Comparison of ENCODE assay signal across 25 cellular contexts in genomic region chr2:109208951-109209335, GRCh38.
DNase-seq lines count a peak whose midpoint lies in the region; ATAC-seq and TF ChIP-seq lines count a peak whose summit lies in the region.
"Had no signal": no experiment of that assay in that cellular context is flagged by ENCODE, and none has a peak within 500 bp of the region (broad histone marks: within the 10 kb centered on the region; RNA-seq: fewer than 3 reads in every experiment).

No MANE protein-coding gene starts in this region.

- H3K9me2 ChIP-seq in GM23248 (ENCODE audit: insufficient read depth) (no peaks in the 10 kb centered on the region), PC-3 (replicated peaks; ENCODE audit: low read length) (no peaks in the 10 kb centered on the region)

- H4K20me1 ChIP-seq in GM23248 (ENCODE audit: insufficient read depth) (no peaks in the 10 kb centered on the region), PC-3 (ENCODE audit: low read length) (no peaks in the 10 kb centered on the region)

- peak overlapping the region; percentile 57 for H3K4me2 ChIP-seq in GM23248 (ENCODE audit: unreplicated experiment)
- H3K4me2 ChIP-seq in PC-3 (ENCODE audit: low read length), result peak overlapping the region; percentile 83

- H3K4me3 ChIP-seq in GM23248 (peak overlapping the region; percentile 20; the same call in 1 of the 2 replicates), PC-3 (ENCODE audit: low read length) (peak overlapping the region; percentile 49), endodermal cell (ENCODE audit: low read length) (no peak overlapping the region), rectal smooth muscle tissue (ENCODE audit: low read length) (no peak overlapping the region), brain microvascular endothelial cell (ENCODE audit: low read depth, low read length) (no peak overlapping the region)
- H3K4me3 ChIP-seq: GM12878, tibial nerve had no signal

- peak overlapping the region; percentile 39 for H3K27ac Mint-ChIP-seq in endodermal cell
- peak overlapping the region in 1 of 7 donors; percentile 30 for H3K27ac Mint-ChIP-seq in CD14-positive monocyte
- H3K27ac Mint-ChIP-seq: activated CD4-positive, alpha-beta T cell treated with anti-CD3 and anti-CD28 coated beads for 36 hours; activated naive CD4-positive, alpha-beta T cell treated with anti-CD3 and anti-CD28 coated beads, Interleukin-2, amount 50 U/mL, for 24 hours; natural killer cell; progenitor cell of endocrine pancreas; T-helper 1 cell treated with Interleukin-12 subunit alpha and Interleukin-12 subunit beta and Interleukin-4 antibody, amounts not matched to agents 30 μg/mL and 1 μg/mL, for 36 hours had no signal

- H3K36me3 Mint-ChIP-seq in endodermal cell (ENCODE audit: low read depth) (no peaks in the 10 kb centered on the region), CD14-positive monocyte (peaks cover 0 to 11% of the 10 kb centered on the region in 2 donors)
- H3K36me3 Mint-ChIP-seq: activated naive CD4-positive, alpha-beta T cell treated with anti-CD3 and anti-CD28 coated beads, Interleukin-2, amount 50 U/mL, for 24 hours; natural killer cell had no signal

- H3K9ac ChIP-seq in GM23248 (peak overlapping the region; percentile 28; the same call in 1 of the 2 replicates), PC-3 (ENCODE audit: low read length) (peak overlapping the region; percentile 41), endodermal cell (ENCODE audit: extremely low read depth, low read length, poor library complexity, severe bottlenecking) (no peak overlapping the region), rectal smooth muscle tissue (ENCODE audit: low read length) (no peak overlapping the region)

- DNase-seq in GM23248 (no peak), PC-3 (no peak), endodermal cell (no peak), LoVo (ENCODE audit: low spot score) (no peak), CD14-positive monocyte (ENCODE audit: low spot score) (no peak), brain microvascular endothelial cell (no peak)
- DNase-seq: activated CD4-positive, alpha-beta T cell treated with anti-CD3 and anti-CD28 coated beads for 36 hours; DND-41; effector memory CD4-positive, alpha-beta T cell; glutamatergic neuron; KG1; left cardiac atrium; natural killer cell; NCI-H1694 treated with DMSO at 0.1 percent for 48 hours; NCI-H69; SIG-M5; stimulated activated CD4-positive, alpha-beta T cell treated with anti-CD3 and anti-CD28 coated beads, Interleukin-4, amount 100 ng/mL, for 1 hour; stimulated activated naive CD4-positive, alpha-beta T cell treated with Interleukin-2 at 50 U/mL for 16 hours had no signal

- POLR2A ChIA-PET in PC-3 (lab: Charles Lee; ENCODE audit: unreplicated experiment), result no interaction called here

- H3K4me1 ChIP-seq in GM23248 (ENCODE audit: insufficient read depth) (peaks cover 40% of the 10 kb centered on the region), PC-3 (ENCODE audit: insufficient read depth, low read length) (peaks cover 53% of the 10 kb centered on the region), endodermal cell (ENCODE audit: control insufficient read depth, insufficient read depth, low read length) (peaks cover 9% of the 10 kb centered on the region), rectal smooth muscle tissue (ENCODE audit: control insufficient read depth, insufficient read depth, low read length) (peaks cover 12% of the 10 kb centered on the region)

- peaks cover 28% of the 10 kb centered on the region for H3K4me1 Mint-ChIP-seq in endodermal cell
- peaks cover 45% of the 10 kb centered on the region for H3K4me1 Mint-ChIP-seq in CD14-positive monocyte

- ATAC-seq in PC-3 (no peak), HG03520 (IDR thresholded peaks at IDR 0.05; ENCODE audit: unreplicated experiment) (no peak)
- ATAC-seq: activated CD4-positive, alpha-beta T cell treated with anti-CD3 and anti-CD28 coated beads for 36 hours; GM12878; natural killer cell had no signal

- H2AFZ ChIP-seq in GM23248 (no peak overlapping the region), PC-3 (ENCODE audit: low read length) (peak overlapping the region; percentile 44; the same call in 1 of the 2 replicates)

- intact Hi-C loops in PC-3 (cut with micrococcal nuclease) (loop anchor here (1.0 kb wide), 3 partner anchors 34 to 81 kb away; no protein-coding TSS in a partner anchor), CD14-positive monocyte (cut with micrococcal nuclease) (loop anchor here in 1 of 2 donors (10.0 kb wide), 1 partner anchor 46 kb away; no protein-coding TSS in a partner anchor)

- H3K79me2 ChIP-seq in GM23248 (ENCODE audit: insufficient read depth), result peaks cover 22% of the 10 kb centered on the region
- peaks cover 78% of the 10 kb centered on the region for H3K79me2 ChIP-seq in PC-3 (ENCODE audit: low read length)

- peaks cover 28% of the 10 kb centered on the region for H3F3A ChIP-seq in GM23248 (ENCODE audit: insufficient read depth)
- peaks cover 5% of the 10 kb centered on the region for H3F3A ChIP-seq in PC-3 (ENCODE audit: low read length, unreplicated experiment)

- TF ChIP-seq CTCF in PC-3 (conservative IDR thresholded peaks at IDR 0.05; ENCODE audit: low read depth, low read length) (no peak), endodermal cell (conservative IDR thresholded peaks at IDR 0.05) (no peak), CD14-positive monocyte (IDR thresholded peaks at IDR 0.05) (no peak), brain microvascular endothelial cell (IDR thresholded peaks at IDR 0.05; ENCODE audit: low read depth, low read length, missing control alignments) (no peak)

- BruUV-seq in PC-3 (replicated peaks; lab: Mats Ljungman, UMichigan), result no TSS peak

- no peaks in the 10 kb centered on the region for H3K9me3 ChIP-seq in GM23248 (ENCODE audit: low read depth)
- no peaks in the 10 kb centered on the region for H3K9me3 ChIP-seq in PC-3 (ENCODE audit: low read length)
- H3K9me3 ChIP-seq in endodermal cell (ENCODE audit: control insufficient read depth, low read length), result no peaks in the 10 kb centered on the region

- H3K4me3 Mint-ChIP-seq in endodermal cell (no peak overlapping the region), CD14-positive monocyte (no peak overlapping the region)
- H3K4me3 Mint-ChIP-seq: activated CD4-positive, alpha-beta T cell treated with anti-CD3 and anti-CD28 coated beads for 36 hours; activated naive CD4-positive, alpha-beta T cell treated with anti-CD3 and anti-CD28 coated beads, Interleukin-2, amount 50 U/mL, for 24 hours; natural killer cell; T-helper 1 cell treated with Interleukin-12 subunit alpha and Interleukin-12 subunit beta and Interleukin-4 antibody, amounts not matched to agents 30 μg/mL and 1 μg/mL, for 36 hours had no signal

- H3K27me3 ChIP-seq in GM23248 (replicated peaks; ENCODE audit: insufficient read depth) (no peaks in the 10 kb centered on the region), PC-3 (ENCODE audit: low read length) (no peaks in the 10 kb centered on the region), endodermal cell (ENCODE audit: control insufficient read depth, insufficient read depth, low read length, poor library complexity, severe bottlenecking) (no peaks in the 10 kb centered on the region), rectal smooth muscle tissue (ENCODE audit: control insufficient read depth, insufficient read depth, low read length) (no peaks in the 10 kb centered on the region), brain microvascular endothelial cell (replicated peaks) (peaks cover 16% of the 10 kb centered on the region)
- H3K27me3 ChIP-seq: tibial nerve had no signal

- H3K9me3 Mint-ChIP-seq in endodermal cell (no peaks in the 10 kb centered on the region), CD14-positive monocyte (peaks cover 1 to 8% (median 6%) of the 10 kb centered on the region in 7 donors)
- H3K9me3 Mint-ChIP-seq: activated naive CD4-positive, alpha-beta T cell treated with anti-CD3 and anti-CD28 coated beads, Interleukin-2, amount 50 U/mL, for 24 hours; natural killer cell; T-helper 1 cell treated with Interleukin-12 subunit alpha and Interleukin-12 subunit beta and Interleukin-4 antibody, amounts not matched to agents 30 μg/mL and 1 μg/mL, for 36 hours had no signal

- in situ Hi-C loops in GM23248 (cut with MboI) (no loop called here), brain microvascular endothelial cell (cut with HindIII; ENCODE audit: low pct_ligation_motif_present, low sequenced_read_pairs) (no loop called here)

- H3K27ac ChIP-seq in GM23248 (peak overlapping the region; percentile 59), PC-3 (ENCODE audit: low read length) (peak overlapping the region; percentile 93), endodermal cell (ENCODE audit: low read depth, low read length) (no peak overlapping the region), rectal smooth muscle tissue (ENCODE audit: low read depth, low read length) (peak overlapping the region; percentile 23), brain microvascular endothelial cell (no peak overlapping the region)
- H3K27ac ChIP-seq: tibial nerve had no signal

- 60 to 69% methylated on average over 6 of the region's 6 CpGs for WGBS in GM23248 (ENCODE audit: low coverage in 1 of 2, low lambda C conversion rate in 2 of 2, missing lambda C conversion rate in 2 of 2), 2 experiments
- 93 to 96% methylated on average over 3 to 6 of the region's 6 CpGs for WGBS in endodermal cell (ENCODE audit: insufficient coverage in 1 of 2, insufficient read length in 1 of 2), 2 experiments

- H3K27me3 Mint-ChIP-seq in endodermal cell (ENCODE audit: insufficient read depth), result peaks cover 20% of the 10 kb centered on the region
- H3K27me3 Mint-ChIP-seq in CD14-positive monocyte (ENCODE audit: low read depth in 3 of 3), result peaks cover 8 to 11% (median 8%) of the 10 kb centered on the region in 3 donors

- CTCF ChIA-PET in PC-3 (lab: Charles Lee), result no interaction called here

- H3K36me3 ChIP-seq in GM23248 (ENCODE audit: low read depth) (no peaks in the 10 kb centered on the region), PC-3 (ENCODE audit: low read depth, low read length) (no peaks in the 10 kb centered on the region), endodermal cell (ENCODE audit: control insufficient read depth, insufficient read depth, low read length) (no peaks in the 10 kb centered on the region), rectal smooth muscle tissue (ENCODE audit: control insufficient read depth, insufficient read depth, low read length) (no peaks in the 10 kb centered on the region), brain microvascular endothelial cell (replicated peaks) (no peaks in the 10 kb centered on the region)
- H3K36me3 ChIP-seq: tibial nerve had no signal

Comparison
In these comparisons a context has a peak if more than half of its experiments do, and no peak if none do; other contexts are left out.
1. H3K27ac ChIP-seq: peak in GM23248 (single experiment), PC-3 (single experiment) and rectal smooth muscle tissue (single experiment); none in endodermal cell (single experiment) and brain microvascular endothelial cell (single experiment).
2. H3K4me3 ChIP-seq: peak in GM23248 (single experiment) and PC-3 (single experiment); none in endodermal cell (single experiment), rectal smooth muscle tissue (single experiment) and brain microvascular endothelial cell (single experiment).
3. H3K9ac ChIP-seq: peak in GM23248 (single experiment) and PC-3 (single experiment); none in endodermal cell (single experiment) and rectal smooth muscle tissue (single experiment).